ENCODE assay signal across 19 cellular contexts in the genomic region with DNA sequence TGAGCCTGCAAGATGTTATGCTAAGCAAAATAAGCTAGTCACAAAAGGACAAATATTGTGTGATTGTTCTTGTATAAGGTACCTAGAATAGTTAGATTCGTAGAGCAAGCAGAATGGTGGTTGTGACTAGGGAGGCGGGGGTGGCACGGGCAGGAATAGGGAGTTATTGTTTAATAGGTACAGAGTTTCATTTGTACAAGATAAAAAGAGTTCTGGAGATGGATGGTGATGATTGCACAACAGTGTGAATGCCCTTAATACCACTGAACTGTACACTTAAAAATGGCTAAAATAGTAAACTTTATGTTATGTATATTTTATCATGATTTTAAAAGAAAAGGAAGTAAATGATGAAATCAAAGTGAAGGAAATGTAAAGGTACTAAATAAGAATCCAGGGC. TPM values are rescaled to one million over a fixed set of nuclear protein-coding genes. Genes with fewer than 3 reads are reported as not detected.
DNase-seq lines count a peak whose midpoint lies in the region; ATAC-seq, FAIRE-seq and TF ChIP-seq lines count a peak whose summit lies in the region.
"Had no signal": no experiment of that assay in that cellular context is flagged by ENCODE, and none has a peak within 500 bp of the region (broad histone marks: within the 10 kb centered on the region; RNA-seq: fewer than 3 reads in every experiment).

No MANE protein-coding gene starts in this region.

- WGBS in IMR-90 (ENCODE audit: extremely low coverage in 2 of 2, insufficient read length in 1 of 2), 2 experiments = 80% methylated on average over 1 of the region's 3 CpGs; no CpG with 5 or more reads in 1 of the 2 experiments
- 34% methylated on average over 3 of the region's 3 CpGs for WGBS in right lobe of liver (ENCODE audit: insufficient coverage, low coverage, low lambda C conversion rate, missing lambda C conversion rate)
- 65 to 77% (median 74%) methylated on average over 3 of the region's 3 CpGs for WGBS in small intestine, 3 donors

- H3K9me1 ChIP-seq in IMR-90 (ENCODE audit: insufficient read depth, low read length) = peaks cover 13% of the 10 kb centered on the region

- TF ChIP-seq CTCF in IMR-90 (conservative IDR thresholded peaks at IDR 0.05; ENCODE audit: low read depth, low read length) (no peak), glutamatergic neuron (IDR thresholded peaks at IDR 0.05; ENCODE audit: partially characterized antibody, unreplicated experiment) (no peak), right lobe of liver (IDR thresholded peaks at IDR 0.05) (no peak)

- no peak overlapping the region for H2BK5ac ChIP-seq in IMR-90 (ENCODE audit: low read depth, low read length, poor library complexity, severe bottlenecking)

- H3K9me3 Mint-ChIP-seq in glutamatergic neuron (ENCODE audit: unreplicated experiment) = no peaks in the 10 kb centered on the region
- H3K9me3 Mint-ChIP-seq: CD14-positive monocyte; CD8-positive, alpha-beta memory T cell; H9 had no signal

- H3K9ac ChIP-seq in IMR-90 (ENCODE audit: low read depth, low read length) = no peak overlapping the region

- H3K4me3 Mint-ChIP-seq in glutamatergic neuron (ENCODE audit: unreplicated experiment) = no peak overlapping the region
- H3K4me3 Mint-ChIP-seq: CD14-positive monocyte; CD8-positive, alpha-beta memory T cell; H9 had no signal

- in situ Hi-C loops in IMR-90 (cut with MboI; ENCODE audit: low sequenced_read_pairs) = no loop called here

- no peak overlapping the region for H3K18ac ChIP-seq in IMR-90 (ENCODE audit: low read depth, low read length)

- H3K27me3 ChIP-seq in IMR-90 (ENCODE audit: control insufficient read depth, insufficient read depth, low read length) = no peaks in the 10 kb centered on the region
- H3K27me3 ChIP-seq in right lobe of liver = no peaks in the 10 kb centered on the region
- H3K27me3 ChIP-seq in small intestine (ENCODE audit: control insufficient read depth in 2 of 2, insufficient read depth in 2 of 2, low read length in 2 of 2) = no peaks in the 10 kb centered on the region

- no peak overlapping the region for H3K14ac ChIP-seq in IMR-90 (replicated peaks; ENCODE audit: low read depth, low read length)

- no peak for FAIRE-seq in small intestine (lab: Jason Lieb, UNC)
- FAIRE-seq: GM12892, GM19239, HTR-8/SVneo had no signal

- H3K27ac Mint-ChIP-seq in glutamatergic neuron (ENCODE audit: unreplicated experiment) = peak overlapping the region; percentile 75
- H3K27ac Mint-ChIP-seq: H9 had no signal

- TF ChIP-seq RAD21 in IMR-90 (IDR thresholded peaks at IDR 0.05; ENCODE audit: low read length) = no peak

- DNase-seq in IMR-90 (no peak), glutamatergic neuron (no peak), right lobe of liver (peak; percentile 58 to 68 (median 68)), small intestine (no peak), OCI-M1 (lab: John Stamatoyannopoulos, UW) (no peak)
- DNase-seq in stimulated activated CD4-positive, alpha-beta T cell treated with anti-CD3 and anti-CD28 coated beads, Interleukin-2, amount 100 ng/mL, for 24 hours = no peak
- DNase-seq: Caco-2; CD8-positive, alpha-beta memory T cell; DND-41; GDM1; GOT3; H9 had no signal

- H3K79me1 ChIP-seq in IMR-90 (ENCODE audit: low read depth in 1 of 2, low read length in 2 of 2) = peaks cover 7 to 11% of the 10 kb centered on the region in 2 experiments; a peak in 2 of 4 replicates

- H4K8ac ChIP-seq in IMR-90 (ENCODE audit: low read depth in 2 of 2, low read length in 2 of 2) = no peak overlapping the region

- TF ChIP-seq POLR2A in IMR-90 (IDR thresholded peaks at IDR 0.05; ENCODE audit: low read depth, low read length) = no peak
- TF ChIP-seq POLR2A in right lobe of liver (IDR thresholded peaks at IDR 0.05) = no peak

- H3K4me1 ChIP-seq in IMR-90 (ENCODE audit: control insufficient read depth, insufficient read depth, low read length) = peaks cover 10% of the 10 kb centered on the region
- peaks cover 0 to 26% (median 13%) of the 10 kb centered on the region in 4 donors for H3K4me1 ChIP-seq in right lobe of liver
- no peaks in the 10 kb centered on the region for H3K4me1 ChIP-seq in small intestine (ENCODE audit: control insufficient read depth in 2 of 2, insufficient read depth in 1 of 2, low read depth in 1 of 2, low read length in 1 of 2)

- H3K9me3 ChIP-seq in IMR-90 (ENCODE audit: control insufficient read depth, insufficient read depth, low read length) (no peaks in the 10 kb centered on the region), right lobe of liver (no peaks in the 10 kb centered on the region), small intestine (ENCODE audit: control insufficient read depth, low read depth) (no peaks in the 10 kb centered on the region)
- H3K9me3 ChIP-seq: Caco-2 had no signal

- H3K27ac ChIP-seq in IMR-90 (ENCODE audit: insufficient read depth, low read length) = no peak overlapping the region
- peak overlapping the region in 2 of 3 donors; percentile 16 to 61 for H3K27ac ChIP-seq in right lobe of liver
- no peak overlapping the region for H3K27ac ChIP-seq in small intestine (ENCODE audit: low read depth in 1 of 2, low read length in 1 of 2)
- H3K27ac ChIP-seq: 22Rv1 had no signal

- peaks cover 8% of the 10 kb centered on the region for H3K4me1 Mint-ChIP-seq in glutamatergic neuron (ENCODE audit: low read depth, unreplicated experiment)
- H3K4me1 Mint-ChIP-seq: CD14-positive monocyte; CD8-positive, alpha-beta memory T cell had no signal

- H3K4ac ChIP-seq in IMR-90 (ENCODE audit: low read depth, low read length) = no peak overlapping the region

- H2BK120ac ChIP-seq in IMR-90 (ENCODE audit: low read depth, low read length) = no peak overlapping the region

- H4K5ac ChIP-seq in IMR-90 (ENCODE audit: low read depth, low read length) = no peak overlapping the region

- H2BK20ac ChIP-seq in IMR-90 (ENCODE audit: low read depth, low read length) = no peak overlapping the region

- H3K36me3 Mint-ChIP-seq in glutamatergic neuron (ENCODE audit: unreplicated experiment) = peaks cover 3% of the 10 kb centered on the region

- H2AK9ac ChIP-seq in IMR-90 (replicated peaks; ENCODE audit: low read depth, low read length, poor library complexity) = no peak overlapping the region

- H3K36me3 ChIP-seq in IMR-90 (ENCODE audit: control insufficient read depth, insufficient read depth, low read length) = peaks cover 35% of the 10 kb centered on the region
- H3K36me3 ChIP-seq in right lobe of liver = peaks cover 0 to 15% (median 3%) of the 10 kb centered on the region in 4 donors
- peaks cover 8 to 26% of the 10 kb centered on the region in 2 donors for H3K36me3 ChIP-seq in small intestine (ENCODE audit: control insufficient read depth in 2 of 2, insufficient read depth in 2 of 2, low read length in 2 of 2)

- POLR2A ChIA-PET in IMR-90 (lab: Charles Lee; ENCODE audit: unreplicated experiment) = no interaction called here

- H3K4me2 ChIP-seq in IMR-90 (ENCODE audit: low read depth, low read length) = no peak overlapping the region

- H4K20me1 ChIP-seq in IMR-90 (ENCODE audit: insufficient read depth, low read length) = peaks cover 7% of the 10 kb centered on the region

- H2AK5ac ChIP-seq in IMR-90 (ENCODE audit: low read depth, low read length) = no peak overlapping the region

- H3K4me3 ChIP-seq in IMR-90 (ENCODE audit: insufficient read depth, low read depth, low read length) (no peak overlapping the region), right lobe of liver (no peak overlapping the region), small intestine (ENCODE audit: low read depth in 1 of 2, low read length in 2 of 2) (no peak overlapping the region)

- intact Hi-C loops in IMR-90 (cut with micrococcal nuclease) (no loop called here), right lobe of liver (cut with DNase I) (no loop called here)

- H4K91ac ChIP-seq in IMR-90 (ENCODE audit: insufficient read depth, low read depth, low read length) = no peak overlapping the region

- H3K27me3 Mint-ChIP-seq in glutamatergic neuron (ENCODE audit: unreplicated experiment) = peaks cover 4% of the 10 kb centered on the region

- CTCF ChIA-PET in IMR-90 (lab: Yijun Ruan, JAX) = no interaction called here

- dilution Hi-C loops in IMR-90 (cut with HindIII; ENCODE audit: low sequenced_read_pairs, unreplicated experiment) = no loop called here

- H3K23ac ChIP-seq in IMR-90 (ENCODE audit: low read depth, low read length) = no peak overlapping the region

- ATAC-seq in IMR-90 (ENCODE audit: low read depth) (no peak), right lobe of liver (peak; percentile 83 to 90 (median 88))

- no peak overlapping the region for H2BK15ac ChIP-seq in IMR-90 (ENCODE audit: low read depth, low read length)

- H2AFZ ChIP-seq in IMR-90 (replicated peaks; ENCODE audit: low read length, poor library complexity) = no peak overlapping the region

- no peak overlapping the region for H3K56ac ChIP-seq in IMR-90 (ENCODE audit: extremely low read depth, insufficient read depth, low read length)

- BruUV-seq in IMR-90 (replicated peaks; lab: Mats Ljungman, UMichigan) = no TSS peak

TF ChIP-seq in IMR-90, 13 proteins besides CTCF, POLR2A, EP300 and RAD21:
- TF ChIP-seq CEBPB (IDR thresholded peaks at IDR 0.05; ENCODE audit: low read depth, low read length) (peak; percentile 80), RFX5 (IDR thresholded peaks at IDR 0.05; ENCODE audit: low read depth, low read length) (no peak)

RNA-seq across cellular contexts. Expression of a gene that starts 20.6 kb away (rescaled TPM):
- total RNA-seq in IMR-90 (2012; rRNA removed) (33.3 and 47.5 TPM in 2 replicates), glutamatergic neuron (ENCODE audit: unreplicated experiment) (37.5 TPM), right lobe of liver (10 to 100 TPM in 4 of 6 experiments, 1 to 10 TPM in 2; 9.7 to 19.9 (median 14.8) TPM)
- polyA plus RNA-seq in IMR-90 (2012; rRNA removed) (38.6 and 39.9 TPM in 2 replicates), small intestine (10 to 100 TPM; 11.2 to 20.0 (median 17.8) TPM)
- 22.7 and 24.5 TPM in 2 replicates for polyA plus RNA-seq in IMR-90 (2012; cell fraction: cytosol; rRNA removed)
- polyA plus RNA-seq in IMR-90 (2012; cell fraction: nucleus; rRNA removed; ENCODE audit: low replicate concordance) = 11.2 and 23.1 TPM in 2 replicates

RNA-seq across cellular contexts. Expression of a gene that starts 21.3 kb away (rescaled TPM):
- total RNA-seq in IMR-90 (2012; rRNA removed) (9.1 and 30.0 TPM in 2 replicates), glutamatergic neuron (ENCODE audit: unreplicated experiment) (11.3 TPM), right lobe of liver (10 to 100 TPM; 11.7 to 19.3 (median 12.9) TPM)
- polyA plus RNA-seq in IMR-90 (2012; rRNA removed) (32.4 and 38.0 TPM in 2 replicates), small intestine (10 to 100 TPM; 18.0 to 21.7 (median 18.9) TPM)
- 2.9 and 8.6 TPM in 2 replicates for polyA plus RNA-seq in IMR-90 (2012; cell fraction: cytosol; rRNA removed)
- 1.4 and 17.9 TPM in 2 replicates for polyA plus RNA-seq in IMR-90 (2012; cell fraction: nucleus; rRNA removed; ENCODE audit: low replicate concordance)

RNA-seq across cellular contexts. Expression of a gene that starts 51.2 kb away (rescaled TPM):
- total RNA-seq in IMR-90 (2012; rRNA removed) (not detected in 2 replicates), glutamatergic neuron (ENCODE audit: unreplicated experiment) (not detected), right lobe of liver (under 1 TPM in 2 of 6 experiments, not detected in 4; 0.44 to 0.57 TPM)
- polyA plus RNA-seq in IMR-90 (2012; rRNA removed) (not detected in 2 replicates), small intestine (not detected)
- not detected in 2 replicates for polyA plus RNA-seq in IMR-90 (2012; cell fraction: cytosol; rRNA removed)
- not detected in 2 replicates for polyA plus RNA-seq in IMR-90 (2012; cell fraction: nucleus; rRNA removed; ENCODE audit: low replicate concordance)
- total RNA-seq: A673; Caco-2; CD8-positive, alpha-beta memory T cell; H9 had no signal
- polyA plus RNA-seq: BJ; CD14-positive monocyte; CD8-positive, alpha-beta memory T cell had no signal

Comparison
In these comparisons a context has a peak if more than half of its experiments do, and no peak if none do; other contexts are left out.
1. DNase-seq: peak in right lobe of liver (3 of 3); none in IMR-90 (single experiment), glutamatergic neuron (single experiment), stimulated activated CD4-positive, alpha-beta T cell treated with anti-CD3 and anti-CD28 coated beads, Interleukin-2, amount 100 ng/mL, for 24 hours (0 of 2), small intestine (single experiment) and OCI-M1 (single experiment).
2. H3K27ac ChIP-seq: peak in right lobe of liver (2 of 3); none in IMR-90 (single experiment) and small intestine (0 of 2).